ENCODE assay signal across 1 cellular context in genomic region chr4:2273657-2274319, GRCh38.
A peak's percentile ranks its signal among the peaks of the same experiment; 100 is the strongest.
TF ChIP-seq lines count a peak whose summit lies in the region.

No MANE protein-coding gene starts in this region.

TF ChIP-seq in K562, 482 proteins besides CTCF, POLR2A, EP300 and RAD21 (continued from another document):
- TF ChIP-seq ZBTB40 (IDR thresholded peaks at IDR 0.05): no peak
- TF ChIP-seq ZBTB40 (CRISPR knock-in tag; IDR thresholded peaks at IDR 0.05): no peak
- TF ChIP-seq BRD4 (IDR thresholded peaks at IDR 0.05): no peak
- TF ChIP-seq SMAD4 (CRISPR knock-in tag; conservative IDR thresholded peaks at IDR 0.05): peak; percentile 72
- no peak for TF ChIP-seq ID3 (CRISPR knock-in tag; IDR thresholded peaks at IDR 0.05)
- 0 out of 2 replicates have a peak, but pooled peaks have one; percentile 23 for TF ChIP-seq ID3 (tag; IDR thresholded peaks at IDR 0.05)
- TF ChIP-seq ZBTB11 (CRISPR knock-in tag; IDR thresholded peaks at IDR 0.05): no peak
- TF ChIP-seq CBFA2T3 (IDR thresholded peaks at IDR 0.05): peak; percentile 92
- TF ChIP-seq HDAC2 (IDR thresholded peaks at IDR 0.05): no peak
- TF ChIP-seq ZNF134 (CRISPR knock-in tag; conservative IDR thresholded peaks at IDR 0.05): no peak
- no peak for TF ChIP-seq ASH1L (IDR thresholded peaks at IDR 0.05; ENCODE audit: borderline replicate concordance, low read depth, partially characterized antibody)
- no peak for TF ChIP-seq RHOXF2B (CRISPR knock-in tag; conservative IDR thresholded peaks at IDR 0.05)
- TF ChIP-seq MBD1 (CRISPR knock-in tag; IDR thresholded peaks at IDR 0.05): no peak
- TF ChIP-seq USF1 (CRISPR knock-in tag; IDR thresholded peaks at IDR 0.05): 0 out of 2 replicates have a peak, but pooled peaks have one; percentile 13
- TF ChIP-seq FOXM1 (IDR thresholded peaks at IDR 0.05; ENCODE audit: low read depth): no peak
- TF ChIP-seq FOXM1 (CRISPR knock-in tag; IDR thresholded peaks at IDR 0.05; ENCODE audit: low read depth): no peak
- no peak for TF ChIP-seq ZNF408 (CRISPR knock-in tag; IDR thresholded peaks at IDR 0.05; ENCODE audit: low read depth)
- 0 out of 2 replicates have a peak, but pooled peaks have one; percentile 43 for TF ChIP-seq ZBTB7A (IDR thresholded peaks at IDR 0.05; ENCODE audit: borderline replicate concordance, control insufficient read depth, low read depth, low read length)
- TF ChIP-seq GATA2 (CRISPR knock-in tag; IDR thresholded peaks at IDR 0.05): peak; percentile 52; the same call in 1 of the 2 replicates
- TF ChIP-seq HEY1 (CRISPR knock-in tag; IDR thresholded peaks at IDR 0.05; ENCODE audit: borderline replicate concordance): no peak
- TF ChIP-seq TRIM24 (IDR thresholded peaks at IDR 0.05): peak in 1 of 2 experiments; percentile 51; a peak in 1 of 4 replicates
- TF ChIP-seq JUNB (CRISPR knock-in tag; conservative IDR thresholded peaks at IDR 0.05): no peak
- TF ChIP-seq ZBTB43 (CRISPR knock-in tag; IDR thresholded peaks at IDR 0.05): no peak
- peak; percentile 96 for TF ChIP-seq TFAP4 (CRISPR knock-in tag; IDR thresholded peaks at IDR 0.05; ENCODE audit: borderline replicate concordance)
- no peak for TF ChIP-seq ZKSCAN1 (IDR thresholded peaks at IDR 0.05; ENCODE audit: low read depth, low read length)
- no peak for TF ChIP-seq HDGF (IDR thresholded peaks at IDR 0.05)
- TF ChIP-seq CSDE1 (IDR thresholded peaks at IDR 0.05): no peak
- TF ChIP-seq ZNF764 (CRISPR knock-in tag; IDR thresholded peaks at IDR 0.05; ENCODE audit: low read depth): no peak
- TF ChIP-seq SOX6 (IDR thresholded peaks at IDR 0.05): peak; percentile 49; the same call in 1 of the 2 replicates
- peak; percentile 75 for TF ChIP-seq MAX (CRISPR knock-in tag; IDR thresholded peaks at IDR 0.05)
- peak; percentile 85 for TF ChIP-seq CBFA2T2 (conservative IDR thresholded peaks at IDR 0.05)
- peak; percentile 12; the same call in 1 of the 2 replicates for TF ChIP-seq SMARCA4 (IDR thresholded peaks at IDR 0.05)
- TF ChIP-seq FOXP1 (CRISPR knock-in tag; IDR thresholded peaks at IDR 0.05): 0 out of 2 replicates have a peak, but pooled peaks have one; percentile 34
- peak; percentile 49; the same call in 1 of the 2 replicates for TF ChIP-seq CXXC5 (CRISPR knock-in tag; IDR thresholded peaks at IDR 0.05)
- TF ChIP-seq BCOR (IDR thresholded peaks at IDR 0.05): no peak
- peak; percentile 35 for TF ChIP-seq VEZF1 (CRISPR knock-in tag; IDR thresholded peaks at IDR 0.05)
TF ChIP-seq in K562: peak in this region for 38.
